ENCODE assay signal across 8 cellular contexts in genomic region chr17:752002-752619, GRCh38. TPM values are rescaled to one million over a fixed set of nuclear protein-coding genes. Genes with fewer than 3 reads are reported as not detected.
DNase-seq lines count a peak whose midpoint lies in the region; ATAC-seq and TF ChIP-seq lines count a peak whose summit lies in the region.

Gene GEMIN4 (minus strand): TSS chr17:752264. CDS start chr17:752142, 122 bp downstream.

- TF ChIP-seq CTCF in LNCaP clone FGC (IDR thresholded peaks at IDR 0.05; ENCODE audit: control insufficient read depth, extremely low read depth, insufficient read depth): peak; percentile 92
- TF ChIP-seq CTCF in gastroesophageal sphincter (IDR thresholded peaks at IDR 0.05): peak in 3 of 4 experiments; percentile 90 to 98 (median 94)
- TF ChIP-seq CTCF in neutrophil (IDR thresholded peaks at IDR 0.05): peak; percentile 93
- TF ChIP-seq CTCF in subcutaneous adipose tissue (IDR thresholded peaks at IDR 0.05; ENCODE audit: low read depth): no peak

- H3K36me3 ChIP-seq in SJCRH30 (peaks cover 16% of the 10 kb centered on the region), gastroesophageal sphincter (peaks cover 0 to 25% of the 10 kb centered on the region in 2 donors), neutrophil (peaks cover 9% of the 10 kb centered on the region)

- H3K27ac ChIP-seq in SJCRH30: peak within 1 kb of the TSS; percentile 66
- H3K27ac ChIP-seq in gastroesophageal sphincter: peak within 1 kb of the TSS; percentile 74 to 92 (median 86)
- H3K27ac ChIP-seq in neutrophil: peak within 1 kb of the TSS; percentile 82

- H3K27me3 ChIP-seq in SJCRH30 (no peaks in the 10 kb centered on the region), gastroesophageal sphincter (no peaks in the 10 kb centered on the region), neutrophil (no peaks in the 10 kb centered on the region)

- TF ChIP-seq EP300 in gastroesophageal sphincter (IDR thresholded peaks at IDR 0.05): no peak

- TF ChIP-seq POLR2A in gastroesophageal sphincter (IDR thresholded peaks at IDR 0.05): peak; percentile 77 to 79

- no peaks in the 10 kb centered on the region for H3K9me3 ChIP-seq in SJCRH30 (replicated peaks)
- H3K9me3 ChIP-seq in gastroesophageal sphincter: no peaks in the 10 kb centered on the region
- H3K9me3 ChIP-seq in neutrophil: no peaks in the 10 kb centered on the region

- H3K4me1 ChIP-seq in SJCRH30 (no peaks in the 10 kb centered on the region), gastroesophageal sphincter (peaks cover 0 to 23% (median 0%) of the 10 kb centered on the region in 3 donors), neutrophil (ENCODE audit: control insufficient read depth in 1 of 2, insufficient read depth in 1 of 2, low read depth in 1 of 2, low read length in 1 of 2) (peaks cover 19 to 21% of the 10 kb centered on the region in 2 experiments)

- peak within 1 kb of the TSS; percentile 86 for H3K4me3 ChIP-seq in LNCaP clone FGC (ENCODE audit: low read depth, low read length)
- peak within 1 kb of the TSS; percentile 85 for H3K4me3 ChIP-seq in SJCRH30
- peak within 1 kb of the TSS; percentile 88 to 94 for H3K4me3 ChIP-seq in gastroesophageal sphincter
- H3K4me3 ChIP-seq in neutrophil (ENCODE audit: low read depth in 1 of 2, low read length in 1 of 2): peak within 1 kb of the TSS; percentile 77 to 94

- DNase-seq in GF-D8 (lab: John Stamatoyannopoulos, UW) (peak; percentile 16), H4 (ENCODE audit: low spot score) (peak; percentile 87), LNCaP clone FGC (ENCODE audit: low read depth) (peak; percentile 54), SJCRH30 (peak; percentile 87 to 89)
- DNase-seq in activated naive CD4-positive, alpha-beta T cell treated with Interleukin-2 at 50 U/mL for 16 hours: peak; percentile 98

- peak; percentile 95 for ATAC-seq in gastroesophageal sphincter

- 0% methylated on average over 16 of the region's 87 CpGs; no CpG with 5 or more reads in 1 of the 2 donors for WGBS in gastroesophageal sphincter (ENCODE audit: low coverage in 1 of 2), 2 donors

RNA-seq across cellular contexts. Expression of gene GEMIN4, which starts in this region (rescaled TPM):
- 10.8 and 17.5 TPM in 2 replicates for total RNA-seq in H4 (2014; rRNA removed; shearing (Covaris generic))
- total RNA-seq in SJCRH30 (2014; rRNA removed; shearing (Covaris generic)): 19.7 and 20.3 TPM in 2 replicates
- total RNA-seq in gastroesophageal sphincter: 10 to 100 TPM; 13.9 to 21.6 (median 17.9) TPM
- 10 to 100 TPM; 11.1 to 25.1 (median 14.7) TPM for total RNA-seq in subcutaneous adipose tissue

Comparison
In these comparisons a context has a peak if more than half of its experiments do, and no peak if none do; other contexts are left out.
1. Peak in every context shown above with its lines: DNase-seq, ATAC-seq, H3K4me3 ChIP-seq and H3K27ac ChIP-seq.
2. DNase-seq: peak in every context shown above with its lines; median percentile 98 in activated naive CD4-positive, alpha-beta T cell treated with Interleukin-2 at 50 U/mL for 16 hours; 88 in SJCRH30; 87 in H4; 54 in LNCaP clone FGC; 16 in GF-D8.